In the genomic region with DNA sequence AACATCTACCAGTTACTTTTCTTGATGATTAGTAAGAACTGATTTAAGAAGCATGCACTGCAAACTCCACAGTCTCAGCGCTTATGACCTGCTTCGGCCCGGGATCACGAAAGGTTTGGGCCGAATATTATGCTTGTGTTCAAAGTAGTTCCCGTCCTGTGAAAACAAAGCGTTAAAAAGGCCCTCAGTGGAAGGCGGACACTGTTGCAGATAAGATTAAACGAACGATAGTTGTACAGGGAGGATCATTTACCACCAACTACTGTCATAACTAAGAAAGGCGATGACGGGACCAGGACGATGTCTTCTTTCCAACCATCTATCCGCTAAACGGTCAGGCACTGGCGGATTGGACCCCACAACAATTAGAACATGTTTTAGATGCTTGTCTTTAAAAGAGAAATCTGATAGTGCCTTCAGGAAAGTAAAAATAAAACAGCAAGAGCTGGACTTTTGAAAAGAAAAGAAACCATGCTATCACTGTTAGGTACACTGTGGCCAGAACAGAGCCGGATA, we compare ENCODE assay signal across 17 cellular contexts. TPM values are rescaled to one million over a fixed set of nuclear protein-coding genes. Genes with fewer than 3 reads are reported as not detected.
DNase-seq lines count a peak whose midpoint lies in the region; ATAC-seq and TF ChIP-seq lines count a peak whose summit lies in the region.
"Had no signal": no experiment of that assay in that cellular context is flagged by ENCODE, and none has a peak within 500 bp of the region (broad histone marks: within the 10 kb centered on the region; RNA-seq: fewer than 3 reads in every experiment).

No MANE protein-coding gene starts in this region.

- no peak overlapping the region for H2AFZ ChIP-seq in mesenchymal stem cell (ENCODE audit: low read depth, low read length)

- H2AK5ac ChIP-seq in mesenchymal stem cell (ENCODE audit: low read length, severe bottlenecking) = no peak overlapping the region

- no peak overlapping the region for H3K4ac ChIP-seq in mesenchymal stem cell (ENCODE audit: low read depth in 1 of 2, low read length in 2 of 2)

- ATAC-seq in gastroesophageal sphincter (no peak), thoracic aorta (ENCODE audit: insufficient number of reproducible peaks, low FRiP score, low read depth) (no peak), sciatic nerve (no peak), GM19452 (IDR thresholded peaks at IDR 0.05; ENCODE audit: unreplicated experiment) (no peak)

- H4K91ac ChIP-seq in mesenchymal stem cell (ENCODE audit: low read length) = peak overlapping the region; percentile 61

- no peaks in the 10 kb centered on the region for H3K79me1 ChIP-seq in mesenchymal stem cell (replicated peaks; ENCODE audit: low read length, poor library complexity, severe bottlenecking)

- H3K14ac ChIP-seq in mesenchymal stem cell (ENCODE audit: low read length in 2 of 2) = no peak overlapping the region

- intact Hi-C loops in sciatic nerve (cut with DNase I) = no loop called here

- H3K4me2 ChIP-seq in mesenchymal stem cell (ENCODE audit: low read length, poor library complexity, severe bottlenecking) = no peak overlapping the region

- H3K27ac ChIP-seq in gastroesophageal sphincter (peak overlapping the region; percentile 70 to 81 (median 78)), mesenchymal stem cell (ENCODE audit: low read length, poor library complexity, severe bottlenecking) (no peak overlapping the region), thoracic aorta (peak overlapping the region; percentile 33 to 48)
- H3K27ac ChIP-seq: testis had no signal

- H3K23ac ChIP-seq in mesenchymal stem cell (ENCODE audit: low read length in 2 of 2) = no peak overlapping the region

- H3K4me3 ChIP-seq in LNCaP clone FGC (ENCODE audit: low read depth, low read length) = peak overlapping the region; percentile 13; the same call in 1 of the 2 replicates
- H3K4me3 ChIP-seq in gastroesophageal sphincter = no peak overlapping the region
- no peak overlapping the region for H3K4me3 ChIP-seq in mesenchymal stem cell (ENCODE audit: insufficient read depth in 1 of 2, low read depth in 1 of 2, low read length in 2 of 2)
- H3K4me3 ChIP-seq in thoracic aorta = no peak overlapping the region
- H3K4me3 ChIP-seq: pancreas, testis had no signal

- peak overlapping the region; percentile 67 for H2BK15ac ChIP-seq in mesenchymal stem cell (ENCODE audit: low read depth, poor library complexity, severe bottlenecking)

- H3K18ac ChIP-seq in mesenchymal stem cell (ENCODE audit: low read depth in 1 of 2, low read length in 2 of 2) = peak overlapping the region; percentile 16 to 60

- no peaks in the 10 kb centered on the region for H3K27me3 ChIP-seq in gastroesophageal sphincter
- no peaks in the 10 kb centered on the region for H3K27me3 ChIP-seq in mesenchymal stem cell (ENCODE audit: control insufficient read depth in 1 of 2, insufficient read depth in 1 of 2, low read length in 2 of 2)
- H3K27me3 ChIP-seq in thoracic aorta (replicated peaks; ENCODE audit: insufficient read depth) = no peaks in the 10 kb centered on the region
- H3K27me3 ChIP-seq: pancreas, testis had no signal

- peak overlapping the region in 1 of 2 experiments; percentile 66 for H2BK12ac ChIP-seq in mesenchymal stem cell (ENCODE audit: low read length in 2 of 2)

- H3K4me1 ChIP-seq in gastroesophageal sphincter = peaks cover 10 to 93% (median 25%) of the 10 kb centered on the region in 3 donors
- H3K4me1 ChIP-seq in mesenchymal stem cell (ENCODE audit: control insufficient read depth, insufficient read depth, low read depth, low read length) = no peaks in the 10 kb centered on the region
- H3K4me1 ChIP-seq in thoracic aorta (ENCODE audit: control insufficient read depth in 1 of 2, low read depth in 2 of 2) = peaks cover 7 to 44% of the 10 kb centered on the region in 2 donors
- H3K4me1 ChIP-seq: testis had no signal

- 65 to 66% methylated on average over 4 to 17 of the region's 17 CpGs for WGBS in gastroesophageal sphincter (ENCODE audit: low coverage in 1 of 2), 2 donors
- WGBS in mesenchymal stem cell = 97% methylated on average over 17 of the region's 17 CpGs

- TF ChIP-seq CTCF in LNCaP clone FGC (IDR thresholded peaks at IDR 0.05; ENCODE audit: control insufficient read depth, extremely low read depth, insufficient read depth) (no peak), gastroesophageal sphincter (IDR thresholded peaks at IDR 0.05) (no peak), thoracic aorta (IDR thresholded peaks at IDR 0.05) (no peak)

- peak overlapping the region; percentile 9 for H2BK120ac ChIP-seq in mesenchymal stem cell (ENCODE audit: low read depth, low read length)

- H3K9ac ChIP-seq in mesenchymal stem cell (ENCODE audit: low read length) = no peak overlapping the region

- peak overlapping the region; percentile 61 for H4K8ac ChIP-seq in mesenchymal stem cell (ENCODE audit: low read length)

- H3K36me3 ChIP-seq in gastroesophageal sphincter = peaks cover 8 to 51% of the 10 kb centered on the region in 2 donors
- H3K36me3 ChIP-seq in mesenchymal stem cell (ENCODE audit: control insufficient read depth in 1 of 2, insufficient read depth in 2 of 2, low read depth in 1 of 2, low read length in 2 of 2) = no peaks in the 10 kb centered on the region
- peaks cover 24% of the 10 kb centered on the region for H3K36me3 ChIP-seq in thoracic aorta
- H3K36me3 ChIP-seq: pancreas had no signal

- no peaks in the 10 kb centered on the region for H3K9me3 ChIP-seq in gastroesophageal sphincter
- H3K9me3 ChIP-seq in mesenchymal stem cell (ENCODE audit: control insufficient read depth, low read length) = no peaks in the 10 kb centered on the region
- H3K9me3 ChIP-seq in thoracic aorta = no peaks in the 10 kb centered on the region
- H3K9me3 ChIP-seq: pancreas, testis had no signal

- DNase-seq in LNCaP clone FGC (ENCODE audit: low read depth) = no peak
- no peak for DNase-seq in mesenchymal stem cell
- DNase-seq in thoracic aorta (ENCODE audit: low spot score) = no peak
- DNase-seq in sciatic nerve (ENCODE audit: low spot score) = no peak
- DNase-seq in iPS-NIHi11 (ENCODE audit: low spot score) = no peak
- DNase-seq in NCI-H146 treated with DMSO at 0.1 percent for 48 hours (lab: John Stamatoyannopoulos, UW; ENCODE audit: unreplicated experiment) = no peak
- DNase-seq: activated CD4-positive, alpha-beta T cell treated with anti-CD3 and anti-CD28 coated beads, Interleukin-2, amount 50 U/mL, for 1 hour; activated CD8-positive, alpha-beta memory T cell treated with anti-CD3 and anti-CD28 coated beads, Interleukin-2, amount 50 U/mL, for 48 hours; activated naive CD4-positive, alpha-beta T cell; effector memory CD8-positive, alpha-beta T cell; H7; NCI-H187 treated with DMSO at 0.1 percent for 48 hours; NCI-H446; testis had no signal

- no peak for TF ChIP-seq EP300 in gastroesophageal sphincter (IDR thresholded peaks at IDR 0.05)

- H2BK5ac ChIP-seq in mesenchymal stem cell (ENCODE audit: low read depth, low read length, poor library complexity, severe bottlenecking) = no peak overlapping the region

- no peak for TF ChIP-seq POLR2A in gastroesophageal sphincter (IDR thresholded peaks at IDR 0.05)

RNA-seq across cellular contexts. Expression of a gene that starts 21.1 kb away (rescaled TPM):
- total RNA-seq in gastroesophageal sphincter (1,000 to 10,000 TPM; 1,505 to 2,123 (median 1,752) TPM), thoracic aorta (1,000 to 10,000 TPM in 1 of 2 donors, 100 to 1,000 TPM in 1; 835 to 1,176 TPM), sciatic nerve (9.8 TPM)
- 61.2 TPM for polyA plus RNA-seq in mesenchymal stem cell (2013, experiment 1 of 2)
- 64.4 TPM for polyA plus RNA-seq in mesenchymal stem cell (2013, experiment 2 of 2)

RNA-seq across cellular contexts. Expression of a gene that starts 42.7 kb away (rescaled TPM):
- total RNA-seq in gastroesophageal sphincter (1 to 10 TPM in 3 of 4 donors, under 1 TPM in 1; 0.67 to 7.5 (median 2.4) TPM), thoracic aorta (1 to 10 TPM in 1 of 2 donors, under 1 TPM in 1; 0.35 to 6.2 TPM), sciatic nerve (0.36 TPM)
- polyA plus RNA-seq in mesenchymal stem cell (2013, experiment 1 of 2) = 1.4 TPM
- 1.3 TPM for polyA plus RNA-seq in mesenchymal stem cell (2013, experiment 2 of 2)

Comparison
In these comparisons a context has a peak if more than half of its experiments do, and no peak if none do; other contexts are left out.
1. RNA of a gene that starts 21.1 kb away (total RNA-seq): 1,505 to 2,123 TPM in gastroesophageal sphincter and 835 to 1,176 TPM in thoracic aorta; 9.8 TPM in sciatic nerve (single experiment); every median in the first group is over 10 times any median in the second.